Comparison of ENCODE assay signal across 8 cellular contexts in the genomic region with DNA sequence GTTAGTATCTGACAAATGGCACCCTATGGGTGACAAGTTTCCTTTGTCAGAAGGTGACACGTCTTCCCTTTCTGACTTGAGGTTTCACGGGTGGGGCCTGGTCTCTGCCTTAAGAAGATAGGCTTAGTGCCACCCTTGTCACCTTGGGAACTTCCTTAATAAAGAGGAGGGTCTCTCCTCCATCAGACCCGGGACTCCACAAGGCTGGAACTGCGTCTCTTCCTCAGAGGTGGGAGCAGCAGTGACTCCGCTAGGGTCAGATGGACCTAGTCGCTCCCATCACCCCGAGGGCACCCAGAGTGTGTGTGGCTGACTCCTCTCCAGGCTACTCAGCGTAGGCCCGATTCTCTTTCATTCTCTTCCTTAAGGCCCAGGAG. TPM values are rescaled to one million over a fixed set of nuclear protein-coding genes. Genes with fewer than 3 reads are reported as not detected.
DNase-seq lines count a peak whose midpoint lies in the region; TF ChIP-seq lines count a peak whose summit lies in the region.

No MANE protein-coding gene starts in this region.

- peak overlapping the region; percentile 96 for H3K4me3 Mint-ChIP-seq in T-helper 2 cell treated with Interferon-gamma antibody and Interleukin-4, amounts not matched to agents 5 μg/mL and 100 μg/mL, for 36 hours

- DNase-seq in activated T-cell treated with anti-CD3 and anti-CD28 coated beads for 24 hours (ENCODE audit: low read depth) (peak; percentile 3), esophagus muscularis mucosa (ENCODE audit: extremely low spot score) (no peak), DMS114 treated with DMSO at 0.1 percent for 48 hours (lab: John Stamatoyannopoulos, UW; ENCODE audit: unreplicated experiment) (no peak), NCI-H524 (lab: John Stamatoyannopoulos, UW) (no peak), T-helper 9 cell (no peak)
- DNase-seq in activated T-cell treated with anti-CD3 and anti-CD28 coated beads, Interleukin-2, amount 50 U/mL, for 1 hour = no peak
- no peak for DNase-seq in T-helper 2 cell treated with Interferon-gamma antibody and Interleukin-4, amounts not matched to agents 5 μg/mL and 100 μg/mL, for 36 hours (ENCODE audit: low spot score)

- H3K9me3 Mint-ChIP-seq in T-helper 2 cell treated with Interferon-gamma antibody and Interleukin-4, amounts not matched to agents 5 μg/mL and 100 μg/mL, for 36 hours = no peaks in the 10 kb centered on the region

- H3K9me3 ChIP-seq in esophagus muscularis mucosa = no peaks in the 10 kb centered on the region

- H3K27me3 Mint-ChIP-seq in T-helper 2 cell treated with Interferon-gamma antibody and Interleukin-4, amounts not matched to agents 5 μg/mL and 100 μg/mL, for 36 hours (ENCODE audit: low read depth) = peaks cover 2% of the 10 kb centered on the region

- TF ChIP-seq CTCF in esophagus muscularis mucosa (IDR thresholded peaks at IDR 0.05) = no peak

- 74% methylated on average over 9 of the region's 9 CpGs for WGBS in esophagus muscularis mucosa

- no peak for TF ChIP-seq EP300 in esophagus muscularis mucosa (IDR thresholded peaks at IDR 0.05)

- H3K36me3 ChIP-seq in esophagus muscularis mucosa = no peaks in the 10 kb centered on the region
- H3K36me3 ChIP-seq in rectal smooth muscle tissue (ENCODE audit: control insufficient read depth, insufficient read depth, low read length) = no peaks in the 10 kb centered on the region

- H3K27me3 ChIP-seq in esophagus muscularis mucosa (no peaks in the 10 kb centered on the region), rectal smooth muscle tissue (ENCODE audit: control insufficient read depth, insufficient read depth, low read length) (no peaks in the 10 kb centered on the region)

- H3K4me1 ChIP-seq in esophagus muscularis mucosa (peaks cover 25 to 37% (median 32%) of the 10 kb centered on the region in 4 donors), rectal smooth muscle tissue (ENCODE audit: control insufficient read depth, insufficient read depth, low read length) (peaks cover 10% of the 10 kb centered on the region)

- H3K27ac ChIP-seq in esophagus muscularis mucosa (replicated peaks in 1 of 4) = peak overlapping the region in 3 of 4 donors; percentile 46 to 54 (median 51)
- no peak overlapping the region for H3K27ac ChIP-seq in rectal smooth muscle tissue (ENCODE audit: low read depth, low read length)

- H3K27ac Mint-ChIP-seq in T-helper 2 cell treated with Interferon-gamma antibody and Interleukin-4, amounts not matched to agents 5 μg/mL and 100 μg/mL, for 36 hours = peak overlapping the region; percentile 83

- TF ChIP-seq POLR2A in esophagus muscularis mucosa (IDR thresholded peaks at IDR 0.05; ENCODE audit: low read depth) = no peak

- peaks cover 27% of the 10 kb centered on the region for H3K4me1 Mint-ChIP-seq in T-helper 2 cell treated with Interferon-gamma antibody and Interleukin-4, amounts not matched to agents 5 μg/mL and 100 μg/mL, for 36 hours (ENCODE audit: low read depth)

- H3K4me3 ChIP-seq in esophagus muscularis mucosa (peak overlapping the region; percentile 79 to 99 (median 92)), rectal smooth muscle tissue (ENCODE audit: low read length) (peak overlapping the region; percentile 70)

- peaks cover 3% of the 10 kb centered on the region for H3K36me3 Mint-ChIP-seq in T-helper 2 cell treated with Interferon-gamma antibody and Interleukin-4, amounts not matched to agents 5 μg/mL and 100 μg/mL, for 36 hours (ENCODE audit: low read depth)

- no peak overlapping the region for H3K9ac ChIP-seq in rectal smooth muscle tissue (ENCODE audit: low read length)

- intact Hi-C loops in esophagus muscularis mucosa (cut with DNase I) = no loop called here

RNA-seq across cellular contexts. Expression of a gene that starts 0.8 kb away (rescaled TPM):
- 10 to 100 TPM; 39.9 to 79.8 (median 62.0) TPM for total RNA-seq in esophagus muscularis mucosa
